Comparison of ENCODE assay signal across 9 cellular contexts in genomic region chr12:50188875-50189575, GRCh38. TPM values are rescaled to one million over a fixed set of nuclear protein-coding genes. Genes with fewer than 3 reads are reported as not detected.
DNase-seq lines count a peak whose midpoint lies in the region; ATAC-seq and TF ChIP-seq lines count a peak whose summit lies in the region.
"Had no signal": no experiment of that assay in that cellular context is flagged by ENCODE, and none has a peak within 500 bp of the region (broad histone marks: within the 10 kb centered on the region; RNA-seq: fewer than 3 reads in every experiment).

No MANE protein-coding gene starts in this region.

- H3K4me3 ChIP-seq in fibroblast of lung (replicated peaks in 1 of 4; ENCODE audit: control extremely low read depth in 1 of 4, insufficient read depth in 1 of 4, low read depth in 3 of 4, low read length in 4 of 4) = no peak overlapping the region

- H2BK120ac ChIP-seq in H9 (ENCODE audit: low read depth, low read length, poor library complexity, severe bottlenecking) = no peak overlapping the region

- CTCF ChIA-PET in activated CD4-positive, alpha-beta memory T cell treated with anti-CD3 and anti-CD28 coated beads, Interleukin-2, amount 10 ng/mL, durations not matched to agents 7 days and 5 days (lab: Charles Lee) = interaction anchor here (0.7 to 4.3 kb wide), 5 partner anchors 13 to 95 kb away, joined by 4 to 20 read pairs (median 8); partner anchors contain the start of genes CERS5 and LIMA1

- no peaks in the 10 kb centered on the region for H3K27me3 Mint-ChIP-seq in H9 (ENCODE audit: low read depth)
- no peaks in the 10 kb centered on the region for H3K27me3 Mint-ChIP-seq in activated CD4-positive, alpha-beta memory T cell treated with anti-CD3 and anti-CD28 coated beads, Interleukin-2, amount 10 ng/mL, durations not matched to agents 7 days and 5 days

- H2AFZ ChIP-seq in H9 (ENCODE audit: low read length) (no peak overlapping the region), fibroblast of lung (ENCODE audit: low read length) (no peak overlapping the region)

- no peak overlapping the region for H3K18ac ChIP-seq in H9 (ENCODE audit: insufficient read length, low read depth, low read length)

- POLR2A ChIA-PET in activated CD4-positive, alpha-beta memory T cell treated with anti-CD3 and anti-CD28 coated beads, Interleukin-2, amount 10 ng/mL, durations not matched to agents 7 days and 5 days (lab: Charles Lee) = interaction anchor here (0.7 to 5.2 kb wide), 7 partner anchors 22 to 164 kb away, joined by 3 to 26 read pairs (median 4); partner anchors contain the start of genes CERS5, LIMA1 and RACGAP1

- H3K36me3 ChIP-seq in fibroblast of lung (ENCODE audit: control insufficient read depth, insufficient read depth, low read length) = peaks cover 10% of the 10 kb centered on the region

- H3K27me3 ChIP-seq in H9 (ENCODE audit: insufficient read depth, low read length) (no peaks in the 10 kb centered on the region), fibroblast of lung (ENCODE audit: control insufficient read depth, insufficient read depth, low read length) (no peaks in the 10 kb centered on the region)

- WGBS in H9 (ENCODE audit: extremely low coverage, insufficient read length, low lambda C conversion rate) = no CpG with 5 or more reads among the region's 5 CpGs

- TF ChIP-seq CTCF in H9 (conservative IDR thresholded peaks at IDR 0.05) = no peak
- TF ChIP-seq CTCF in fibroblast of lung (conservative IDR thresholded peaks at IDR 0.05 in 1 of 2, IDR thresholded peaks at IDR 0.05 in 1 of 2; ENCODE audit: low read depth in 1 of 2, low read length in 2 of 2) = no peak

- H2AK5ac ChIP-seq in H9 (ENCODE audit: insufficient read length, low read length) = no peak overlapping the region

- no peak overlapping the region for H3K4ac ChIP-seq in H9 (ENCODE audit: low read depth, low read length)

- ATAC-seq in HG02571 (IDR thresholded peaks at IDR 0.05; ENCODE audit: unreplicated experiment) = no peak
- no peak for ATAC-seq in GM18502 (IDR thresholded peaks at IDR 0.05; ENCODE audit: poor library complexity, unreplicated experiment)
- ATAC-seq: PC-3 had no signal

- H2BK20ac ChIP-seq in H9 (ENCODE audit: low read depth, low read length, poor library complexity, severe bottlenecking) = no peak overlapping the region

- no peak overlapping the region for H4K91ac ChIP-seq in H9 (ENCODE audit: insufficient read length, low read depth, low read length)

- H3K27ac ChIP-seq in H9 (ENCODE audit: insufficient read length, low read depth, low read length) (no peak overlapping the region), fibroblast of lung (ENCODE audit: insufficient read depth, low read length) (peak overlapping the region; percentile 92)

- H3K4me1 ChIP-seq in H9 (ENCODE audit: insufficient read depth, low read length) (no peaks in the 10 kb centered on the region), fibroblast of lung (ENCODE audit: control insufficient read depth, extremely low read depth, insufficient read depth, low read length) (peaks cover 16% of the 10 kb centered on the region)

- H4K5ac ChIP-seq in H9 (ENCODE audit: insufficient read length, low read depth, low read length) = no peak overlapping the region

- no peak overlapping the region for H2BK5ac ChIP-seq in H9 (ENCODE audit: insufficient read length, low read length)

- H3K9me3 Mint-ChIP-seq in H9 = no peaks in the 10 kb centered on the region
- no peaks in the 10 kb centered on the region for H3K9me3 Mint-ChIP-seq in activated CD4-positive, alpha-beta memory T cell treated with anti-CD3 and anti-CD28 coated beads, Interleukin-2, amount 10 ng/mL, durations not matched to agents 7 days and 5 days

- H3K4me2 ChIP-seq in H9 (ENCODE audit: insufficient read depth, insufficient read length, low read length) = no peak overlapping the region
- no peak overlapping the region for H3K4me2 ChIP-seq in fibroblast of lung (ENCODE audit: extremely low read depth, insufficient read depth, low read length)

- H3K79me2 ChIP-seq in H9 (ENCODE audit: insufficient read depth, low read length) = 0 out of 2 replicates have a peak, but pooled peaks cover 2% of the 10 kb centered on the region
- peaks cover 3% of the 10 kb centered on the region for H3K79me2 ChIP-seq in fibroblast of lung (ENCODE audit: control insufficient read depth, insufficient read depth, low read length)

- no peak for DNase-seq in H9
- peak; percentile 68 for DNase-seq in activated CD4-positive, alpha-beta memory T cell treated with anti-CD3 and anti-CD28 coated beads, Interleukin-2, amount 10 ng/mL, durations not matched to agents 7 days and 5 days
- no peak for DNase-seq in fibroblast of lung (ENCODE audit: low read depth in 2 of 2)
- DNase-seq in stimulated activated CD4-positive, alpha-beta T cell treated with anti-CD3 and anti-CD28 coated beads, TNF-alpha, amount 100 ng/mL, for 48 hours (ENCODE audit: low read depth in 3 of 3) = peak in 2 of 3 donors; percentile 13 to 47
- DNase-seq in NCI-H2081 treated with DMSO at 0.1 percent for 48 hours (lab: John Stamatoyannopoulos, UW) = no peak
- DNase-seq in GM03348 (ENCODE audit: low spot score) = no peak
- DNase-seq: PC-3 had no signal

- H3K9me3 ChIP-seq in H9 (ENCODE audit: control insufficient read depth, low read depth, low read length) (no peaks in the 10 kb centered on the region), fibroblast of lung (ENCODE audit: control insufficient read depth, insufficient read depth, low read depth, low read length) (no peaks in the 10 kb centered on the region)

- H3K14ac ChIP-seq in H9 (ENCODE audit: insufficient read depth, low read length) = no peak overlapping the region

- H3K56ac ChIP-seq in H9 (ENCODE audit: insufficient read length, low read depth, low read length) = no peak overlapping the region

- no peak overlapping the region for H3K4me3 Mint-ChIP-seq in H9
- H3K4me3 Mint-ChIP-seq in activated CD4-positive, alpha-beta memory T cell treated with anti-CD3 and anti-CD28 coated beads, Interleukin-2, amount 10 ng/mL, durations not matched to agents 7 days and 5 days = peak overlapping the region; percentile 66

- peaks cover 6 to 39% (median 7%) of the 10 kb centered on the region in 3 experiments; a peak in 6 of 7 replicates for H3K36me3 Mint-ChIP-seq in H9 (ENCODE audit: insufficient read depth in 1 of 3, low read depth in 3 of 3)
- peaks cover 54% of the 10 kb centered on the region for H3K36me3 Mint-ChIP-seq in activated CD4-positive, alpha-beta memory T cell treated with anti-CD3 and anti-CD28 coated beads, Interleukin-2, amount 10 ng/mL, durations not matched to agents 7 days and 5 days (ENCODE audit: low read depth)

- H3K79me1 ChIP-seq in H9 (ENCODE audit: insufficient read depth, low read depth, low read length, poor library complexity, severe bottlenecking) = no peaks in the 10 kb centered on the region

- peaks cover 8 to 14% of the 10 kb centered on the region in 2 experiments for H3K4me1 Mint-ChIP-seq in H9
- peaks cover 61% of the 10 kb centered on the region for H3K4me1 Mint-ChIP-seq in activated CD4-positive, alpha-beta memory T cell treated with anti-CD3 and anti-CD28 coated beads, Interleukin-2, amount 10 ng/mL, durations not matched to agents 7 days and 5 days

- no peak overlapping the region for H3K23ac ChIP-seq in H9 (ENCODE audit: insufficient read length, low read depth, low read length)

- no peaks in the 10 kb centered on the region for H3K23me2 ChIP-seq in H9 (ENCODE audit: insufficient read length, low read depth, low read length, poor library complexity, severe bottlenecking)

- no peak overlapping the region for H3K9ac ChIP-seq in H9 (ENCODE audit: extremely low read depth, insufficient read length, low read length)
- no peak overlapping the region for H3K9ac ChIP-seq in fibroblast of lung (ENCODE audit: insufficient read depth, low read length)

- H4K8ac ChIP-seq in H9 (replicated peaks; ENCODE audit: insufficient read length, low read depth, low read length) = no peak overlapping the region

- H3K27ac Mint-ChIP-seq in H9 = peak overlapping the region; percentile 6 to 89 (median 57); a peak in 3 of 7 replicates
- peak overlapping the region; percentile 82 for H3K27ac Mint-ChIP-seq in activated CD4-positive, alpha-beta memory T cell treated with anti-CD3 and anti-CD28 coated beads, Interleukin-2, amount 10 ng/mL, durations not matched to agents 7 days and 5 days

- H4K20me1 ChIP-seq in H9 (ENCODE audit: control insufficient read depth, insufficient read depth, insufficient read length) = peaks cover 2% of the 10 kb centered on the region
- H4K20me1 ChIP-seq in fibroblast of lung (ENCODE audit: control insufficient read depth, extremely low read depth, insufficient read depth, low read length) = no peaks in the 10 kb centered on the region

- no peak overlapping the region for H2BK12ac ChIP-seq in H9 (ENCODE audit: insufficient read length, low read depth, low read length)

- no peak overlapping the region for H3T11ph ChIP-seq in H9 (ENCODE audit: low read length)

- H2BK15ac ChIP-seq in H9 (ENCODE audit: low read depth, low read length) = no peak overlapping the region

RNA-seq across cellular contexts. Expression of gene CERS5, which starts 21.9 kb away (rescaled TPM):
- total RNA-seq in H9 (2021) (62.5 and 68.8 TPM in 2 replicates), fibroblast of lung (36.7 and 51.0 TPM in 2 replicates)
- 10 to 100 TPM; 48.4 to 56.3 TPM for total RNA-seq in activated CD4-positive, alpha-beta memory T cell treated with anti-CD3 and anti-CD28 coated beads, Interleukin-2, amount 10 ng/mL, durations not matched to agents 7 days and 5 days
- 70.3 and 74.4 TPM in 2 replicates for polyA plus RNA-seq in fibroblast of lung
- 37.4 and 40.6 TPM in 2 replicates for polyA plus RNA-seq in fibroblast of lung (2012)
- 94.5 and 106 TPM in 2 replicates for polyA minus RNA-seq in fibroblast of lung (ENCODE audit: low replicate concordance)

Comparison
In these comparisons a context has a peak if more than half of its experiments do, and no peak if none do; other contexts are left out.
1. DNase-seq: peak in activated CD4-positive, alpha-beta memory T cell treated with anti-CD3 and anti-CD28 coated beads, Interleukin-2, amount 10 ng/mL, durations not matched to agents 7 days and 5 days (single experiment) and stimulated activated CD4-positive, alpha-beta T cell treated with anti-CD3 and anti-CD28 coated beads, TNF-alpha, amount 100 ng/mL, for 48 hours (2 of 3); none in H9 (single experiment), fibroblast of lung (0 of 2), NCI-H2081 treated with DMSO at 0.1 percent for 48 hours (single experiment) and GM03348 (single experiment).